ENCODE assay signal across 29 cellular contexts in genomic region chr17:4538236-4539002, GRCh38. TPM values are rescaled to one million over a fixed set of nuclear protein-coding genes. Genes with fewer than 3 reads are reported as not detected.
DNase-seq lines count a peak whose midpoint lies in the region; ATAC-seq and TF ChIP-seq lines count a peak whose summit lies in the region.
"Had no signal": no experiment of that assay in that cellular context is flagged by ENCODE, and none has a peak within 500 bp of the region (broad histone marks: within the 10 kb centered on the region; RNA-seq: fewer than 3 reads in every experiment).

No MANE protein-coding gene starts in this region.

- no peaks in the 10 kb centered on the region for H3K27me3 Mint-ChIP-seq in activated T-helper 1 cell treated with anti-CD3 and anti-CD28 coated beads, Interleukin-12 subunit alpha, Interleukin-12 subunit beta, Interleukin-2, Interleukin-4 antibody, amounts not matched to agents 30 ng/mL and 10 ng/mL and 1 ng/mL, durations not matched to agents 14 hours and 24 hours and 36 hours (ENCODE audit: insufficient read depth)
- H3K27me3 Mint-ChIP-seq: activated CD8-positive, alpha-beta T cell treated with anti-CD3 and anti-CD28 coated beads for 36 hours had no signal

- H3K4me3 ChIP-seq in left ventricle myocardium inferior (no peak overlapping the region), skin epidermis (no peak overlapping the region)
- H3K4me3 ChIP-seq: body of pancreas, testis had no signal

- H3K36me3 ChIP-seq in left ventricle myocardium inferior, result peaks cover 42% of the 10 kb centered on the region

- TF ChIP-seq CTCF in left ventricle myocardium inferior (IDR thresholded peaks at IDR 0.05; ENCODE audit: borderline replicate concordance), result no peak

- intact Hi-C loops in Right ventricle myocardium inferior (cut with DNase I) (loop anchor here (10.0 kb wide), 1 partner anchor 64 kb away; no protein-coding TSS in a partner anchor), left ventricle myocardium superior (cut with micrococcal nuclease) (no loop called here), left ventricle myocardium inferior (cut with micrococcal nuclease) (no loop called here)
- intact Hi-C loops in activated T-helper 1 cell treated with anti-CD3 and anti-CD28 coated beads, Interleukin-12 subunit alpha, Interleukin-12 subunit beta, Interleukin-2, Interleukin-4 antibody, amounts not matched to agents 30 ng/mL and 10 ng/mL and 1 ng/mL, durations not matched to agents 14 hours and 24 hours and 36 hours (cut with micrococcal nuclease), result no loop called here

- ATAC-seq in Right ventricle myocardium inferior, result peak; percentile 1
- ATAC-seq in left ventricle myocardium superior, result no peak
- ATAC-seq in GM21825 (IDR thresholded peaks at IDR 0.05; ENCODE audit: unreplicated experiment), result no peak
- ATAC-seq: activated CD4-positive, CD25-positive, alpha-beta regulatory T cell treated with anti-CD3 and anti-CD28 coated beads, Interleukin-2, amount 50 U/mL, for 24 hours; activated CD8-positive, alpha-beta T cell treated with anti-CD3 and anti-CD28 coated beads for 36 hours; body of pancreas; effector memory CD8-positive, alpha-beta T cell; esophagus mucosa had no signal

- no peak overlapping the region for H3K27ac Mint-ChIP-seq in activated T-helper 1 cell treated with anti-CD3 and anti-CD28 coated beads, Interleukin-12 subunit alpha, Interleukin-12 subunit beta, Interleukin-2, Interleukin-4 antibody, amounts not matched to agents 30 ng/mL and 10 ng/mL and 1 ng/mL, durations not matched to agents 14 hours and 24 hours and 36 hours
- H3K27ac Mint-ChIP-seq: activated CD8-positive, alpha-beta T cell treated with anti-CD3 and anti-CD28 coated beads for 36 hours; effector memory CD8-positive, alpha-beta T cell; memory B cell had no signal

- H3K9me3 Mint-ChIP-seq in activated T-helper 1 cell treated with anti-CD3 and anti-CD28 coated beads, Interleukin-12 subunit alpha, Interleukin-12 subunit beta, Interleukin-2, Interleukin-4 antibody, amounts not matched to agents 30 ng/mL and 10 ng/mL and 1 ng/mL, durations not matched to agents 14 hours and 24 hours and 36 hours, result no peaks in the 10 kb centered on the region
- H3K9me3 Mint-ChIP-seq: activated CD8-positive, alpha-beta T cell treated with anti-CD3 and anti-CD28 coated beads for 36 hours; effector memory CD8-positive, alpha-beta T cell; memory B cell had no signal

- no peaks in the 10 kb centered on the region for H3K27me3 ChIP-seq in left ventricle myocardium inferior (ENCODE audit: low read depth)
- H3K27me3 ChIP-seq: body of pancreas, testis had no signal

- no peaks in the 10 kb centered on the region for H3K4me1 Mint-ChIP-seq in activated T-helper 1 cell treated with anti-CD3 and anti-CD28 coated beads, Interleukin-12 subunit alpha, Interleukin-12 subunit beta, Interleukin-2, Interleukin-4 antibody, amounts not matched to agents 30 ng/mL and 10 ng/mL and 1 ng/mL, durations not matched to agents 14 hours and 24 hours and 36 hours (ENCODE audit: low read depth)

- H3K27ac ChIP-seq in left ventricle myocardium inferior (replicated peaks) (peak overlapping the region; percentile 84), skin epidermis (peak overlapping the region in 12 of 21 experiments; percentile 9 to 75 (median 57))

- DNase-seq in Right ventricle myocardium inferior (ENCODE audit: missing footprints), result peak; percentile 59
- no peak for DNase-seq in left ventricle myocardium superior
- DNase-seq in left ventricle myocardium inferior, result no peak
- DNase-seq in hippocampal formation (lab: John Stamatoyannopoulos, UW), result no peak
- DNase-seq in activated T-helper 1 cell treated with anti-CD3 and anti-CD28 coated beads, Interleukin-12 subunit alpha, Interleukin-12 subunit beta, Interleukin-2, Interleukin-4 antibody, amounts not matched to agents 30 ng/mL and 10 ng/mL and 1 ng/mL, durations not matched to agents 14 hours and 24 hours and 36 hours (ENCODE audit: low spot score), result no peak
- no peak for DNase-seq in NCI-H2227 treated with DMSO at 0.1 percent for 48 hours (lab: John Stamatoyannopoulos, UW)
- DNase-seq: 8988T; activated CD8-positive, alpha-beta T cell treated with anti-CD3 and anti-CD28 coated beads for 36 hours; activated gamma-delta T cell; DMS79; effector memory CD8-positive, alpha-beta T cell; GF-D8; KG1; NCI-H1436; NCI-H2107; NCI-H446 treated with DMSO at 0.1 percent for 48 hours; SIG-M5; stimulated activated CD4-positive, alpha-beta T cell treated with anti-CD3 and anti-CD28 coated beads, Interleukin-1b, Interleukin-23, amount 100 ng/mL, for 48 hours; testis had no signal

- H3K4me3 Mint-ChIP-seq in activated T-helper 1 cell treated with anti-CD3 and anti-CD28 coated beads, Interleukin-12 subunit alpha, Interleukin-12 subunit beta, Interleukin-2, Interleukin-4 antibody, amounts not matched to agents 30 ng/mL and 10 ng/mL and 1 ng/mL, durations not matched to agents 14 hours and 24 hours and 36 hours, result no peak overlapping the region
- H3K4me3 Mint-ChIP-seq: activated CD8-positive, alpha-beta T cell treated with anti-CD3 and anti-CD28 coated beads for 36 hours; effector memory CD8-positive, alpha-beta T cell; memory B cell had no signal

- H3K9me3 ChIP-seq in left ventricle myocardium inferior (replicated peaks), result no peaks in the 10 kb centered on the region
- H3K9me3 ChIP-seq: body of pancreas, testis had no signal

- peaks cover 88% of the 10 kb centered on the region for H3K4me1 ChIP-seq in left ventricle myocardium inferior
- H3K4me1 ChIP-seq: body of pancreas had no signal

- H3K36me3 Mint-ChIP-seq in activated T-helper 1 cell treated with anti-CD3 and anti-CD28 coated beads, Interleukin-12 subunit alpha, Interleukin-12 subunit beta, Interleukin-2, Interleukin-4 antibody, amounts not matched to agents 30 ng/mL and 10 ng/mL and 1 ng/mL, durations not matched to agents 14 hours and 24 hours and 36 hours (ENCODE audit: low read depth), result peaks cover 14% of the 10 kb centered on the region

RNA-seq across cellular contexts. Expression of gene MYBBP1A, which starts 16.8 kb away (rescaled TPM):
- total RNA-seq in Right ventricle myocardium inferior, result 19.2 TPM
- total RNA-seq in left ventricle myocardium superior, result 18.5 TPM
- 21.3 TPM for total RNA-seq in left ventricle myocardium inferior
- total RNA-seq in activated T-helper 1 cell treated with anti-CD3 and anti-CD28 coated beads, Interleukin-12 subunit alpha, Interleukin-12 subunit beta, Interleukin-2, Interleukin-4 antibody, amounts not matched to agents 30 ng/mL and 10 ng/mL and 1 ng/mL, durations not matched to agents 14 hours and 24 hours and 36 hours, result 186 and 195 TPM in 2 replicates

RNA-seq across cellular contexts. Expression of gene GGT6, which starts 22.0 kb away (rescaled TPM):
- total RNA-seq in Right ventricle myocardium inferior (0.14 TPM), left ventricle myocardium superior (0.22 TPM), left ventricle myocardium inferior (not detected)
- not detected in 2 replicates for total RNA-seq in activated T-helper 1 cell treated with anti-CD3 and anti-CD28 coated beads, Interleukin-12 subunit alpha, Interleukin-12 subunit beta, Interleukin-2, Interleukin-4 antibody, amounts not matched to agents 30 ng/mL and 10 ng/mL and 1 ng/mL, durations not matched to agents 14 hours and 24 hours and 36 hours
- total RNA-seq: activated CD8-positive, alpha-beta T cell treated with anti-CD3 and anti-CD28 coated beads for 36 hours; frontal cortex; H4; HT1080; posterior vena cava had no signal

RNA-seq across cellular contexts. Expression of gene SPNS2, which starts 39.7 kb away (rescaled TPM):
- total RNA-seq in Right ventricle myocardium inferior (12.4 TPM), left ventricle myocardium superior (12.7 TPM), left ventricle myocardium inferior (11.2 TPM)
- 0.17 TPM in 1 of 2 replicates, not detected in the other for total RNA-seq in activated T-helper 1 cell treated with anti-CD3 and anti-CD28 coated beads, Interleukin-12 subunit alpha, Interleukin-12 subunit beta, Interleukin-2, Interleukin-4 antibody, amounts not matched to agents 30 ng/mL and 10 ng/mL and 1 ng/mL, durations not matched to agents 14 hours and 24 hours and 36 hours

RNA-seq across cellular contexts. Expression of gene SMTNL2, which starts 45.9 kb away (rescaled TPM):
- total RNA-seq in Right ventricle myocardium inferior, result 48.6 TPM
- total RNA-seq in left ventricle myocardium superior, result 47.4 TPM
- 33.4 TPM for total RNA-seq in left ventricle myocardium inferior
- total RNA-seq in activated T-helper 1 cell treated with anti-CD3 and anti-CD28 coated beads, Interleukin-12 subunit alpha, Interleukin-12 subunit beta, Interleukin-2, Interleukin-4 antibody, amounts not matched to agents 30 ng/mL and 10 ng/mL and 1 ng/mL, durations not matched to agents 14 hours and 24 hours and 36 hours, result not detected in 2 replicates
- total RNA-seq: activated CD8-positive, alpha-beta T cell treated with anti-CD3 and anti-CD28 coated beads for 36 hours; HT1080 had no signal

Comparison
In these comparisons a context has a peak if more than half of its experiments do, and no peak if none do; other contexts are left out.
1. RNA of gene SPNS2, which starts 39.7 kb away (total RNA-seq): 12.7 TPM in left ventricle myocardium superior (single experiment), 12.4 TPM in Right ventricle myocardium inferior (single experiment) and 11.2 TPM in left ventricle myocardium inferior (single experiment); 0.17 TPM in activated T-helper 1 cell treated with anti-CD3 and anti-CD28 coated beads, Interleukin-12 subunit alpha, Interleukin-12 subunit beta, Interleukin-2, Interleukin-4 antibody, amounts not matched to agents 30 ng/mL and 10 ng/mL and 1 ng/mL, durations not matched to agents 14 hours and 24 hours and 36 hours; every median in the first group is over 10 times any median in the second.